23 cellular contexts compared by ENCODE assay signal in the genomic region with DNA sequence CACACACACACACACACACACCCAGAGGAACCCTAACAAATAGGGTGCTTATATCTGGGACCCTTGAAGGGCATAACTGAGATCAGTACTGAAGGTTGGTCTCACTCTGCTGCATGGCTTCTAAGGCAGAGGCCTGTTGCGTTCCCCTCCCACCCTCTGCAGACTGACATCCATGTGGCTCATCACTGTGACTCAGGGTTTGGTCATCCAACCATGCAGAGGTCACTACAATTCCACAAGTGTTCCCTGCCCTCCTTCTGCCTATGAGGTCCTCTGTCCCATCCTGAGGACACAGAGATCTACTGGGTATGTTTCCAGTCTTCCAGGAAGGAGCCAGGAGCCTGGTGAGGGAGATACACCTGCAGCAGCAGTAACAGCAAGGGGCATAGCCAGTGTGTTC. TPM values are rescaled to one million over a fixed set of nuclear protein-coding genes. Genes with fewer than 3 reads are reported as not detected.
A peak's percentile ranks its signal among the peaks of the same experiment; 100 is the strongest.
DNase-seq lines count a peak whose midpoint lies in the region; FAIRE-seq and TF ChIP-seq lines count a peak whose summit lies in the region.
"Had no signal": no experiment of that assay in that cellular context is flagged by ENCODE, and none has a peak within 500 bp of the region (broad histone marks: within the 10 kb centered on the region; RNA-seq: fewer than 3 reads in every experiment).

No MANE protein-coding gene starts in this region.

- peaks cover 1% of the 10 kb centered on the region for H3K4me1 Mint-ChIP-seq in progenitor cell of endocrine pancreas (ENCODE audit: low read depth)

- no peak overlapping the region for H3K4me3 Mint-ChIP-seq in progenitor cell of endocrine pancreas (ENCODE audit: low read depth)

- H3K4me3 ChIP-seq in cardiac fibroblast (replicated peaks in 1 of 2; ENCODE audit: low read depth in 2 of 2, low read length in 2 of 2) (no peak overlapping the region), colonic mucosa (no peak overlapping the region)
- H3K4me3 ChIP-seq: GM12878, HAP-1, left ventricle myocardium inferior had no signal

- no peaks in the 10 kb centered on the region for H3K9me3 ChIP-seq in colonic mucosa
- H3K9me3 ChIP-seq: Caco-2, HAP-1, left ventricle myocardium inferior had no signal

- H3K27ac ChIP-seq in colonic mucosa: no peak overlapping the region
- H3K27ac ChIP-seq: left ventricle myocardium inferior had no signal

- intact Hi-C loops in colonic mucosa (cut with DNase I): no loop called here

- TF ChIP-seq POLR2A in GM12892 (IDR thresholded peaks at IDR 0.05; ENCODE audit: low read depth, low read length): no peak

- no peaks in the 10 kb centered on the region for H3K36me3 Mint-ChIP-seq in progenitor cell of endocrine pancreas (ENCODE audit: insufficient read depth)

- H3K27ac Mint-ChIP-seq in progenitor cell of endocrine pancreas: no peak overlapping the region
- H3K27ac Mint-ChIP-seq: activated T-helper 2 cell treated with anti-CD3 and anti-CD28 coated beads, Interferon-gamma antibody, Interleukin-2, Interleukin-4, amounts not matched to agents 10 μg/mL and 5 μg/mL and 100 μg/mL, durations not matched to agents 14 hours and 24 hours and 36 hours had no signal

- H3K27me3 Mint-ChIP-seq in progenitor cell of endocrine pancreas: no peaks in the 10 kb centered on the region

- peaks cover 13% of the 10 kb centered on the region for H3K9me3 Mint-ChIP-seq in progenitor cell of endocrine pancreas (ENCODE audit: low read depth)
- H3K9me3 Mint-ChIP-seq: activated T-helper 2 cell treated with anti-CD3 and anti-CD28 coated beads, Interferon-gamma antibody, Interleukin-2, Interleukin-4, amounts not matched to agents 10 μg/mL and 5 μg/mL and 100 μg/mL, durations not matched to agents 14 hours and 24 hours and 36 hours had no signal

- no peaks in the 10 kb centered on the region for H3K36me3 ChIP-seq in colonic mucosa
- H3K36me3 ChIP-seq: HAP-1, left ventricle myocardium inferior had no signal

- peak; percentile 76 for DNase-seq in EL
- DNase-seq in RCC 7860 (ENCODE audit: low spot score): peak; percentile 48
- DNase-seq in cardiac fibroblast (ENCODE audit: low read depth in 2 of 2): peak; percentile 0 to 67
- DNase-seq in left kidney (ENCODE audit: low read depth, low spot score): peak; percentile 0
- DNase-seq in GM12892 (ENCODE audit: insufficient read length): no peak
- no peak for DNase-seq in colonic mucosa
- no peak for DNase-seq in progenitor cell of endocrine pancreas (ENCODE audit: low spot score, unreplicated experiment)
- DNase-seq in activated gamma-delta T cell treated with Interleukin-2 at 50 U/mL for 16 hours: no peak
- DNase-seq: activated CD4-positive, alpha-beta T cell treated with anti-CD3 and anti-CD28 coated beads for 4 hours; amniotic stem cell; Caco-2; left ventricle myocardium inferior; NCI-H1105; NCI-H2171; occipital lobe; OCI-M1; substantia nigra had no signal

- no peaks in the 10 kb centered on the region for H3K27me3 ChIP-seq in colonic mucosa

- TF ChIP-seq CTCF in cardiac fibroblast (IDR thresholded peaks at IDR 0.05; ENCODE audit: low read depth, low read length): no peak
- no peak for TF ChIP-seq CTCF in colonic mucosa (IDR thresholded peaks at IDR 0.05)
- TF ChIP-seq CTCF in progenitor cell of endocrine pancreas (IDR thresholded peaks at IDR 0.05; ENCODE audit: unreplicated experiment): no peak

- FAIRE-seq in RCC 7860 (lab: Jason Lieb, UNC) (peak; percentile 92), GM12892 (lab: Jason Lieb, UNC) (no peak)
- FAIRE-seq: frontal cortex, G401.6, GM12878 had no signal

- no peaks in the 10 kb centered on the region for H3K4me1 ChIP-seq in colonic mucosa
- H3K4me1 ChIP-seq: Caco-2, HAP-1, left ventricle myocardium inferior had no signal

- H3K9ac ChIP-seq in colonic mucosa (ENCODE audit: low read depth in 2 of 2, low read length in 2 of 2): no peak overlapping the region

RNA-seq across cellular contexts. Expression of a gene that starts 55.8 kb away (rescaled TPM):
- not detected for polyA plus RNA-seq in GM12892 (2012; ENCODE audit: missing spikeins)
- not detected for total RNA-seq in colonic mucosa
- total RNA-seq in progenitor cell of endocrine pancreas: not detected in 2 replicates
- total RNA-seq: activated T-helper 2 cell treated with anti-CD3 and anti-CD28 coated beads, Interferon-gamma antibody, Interleukin-2, Interleukin-4, amounts not matched to agents 10 μg/mL and 5 μg/mL and 100 μg/mL, durations not matched to agents 14 hours and 24 hours and 36 hours; cerebellum; frontal cortex; GM12878; left ventricle myocardium inferior; occipital lobe had no signal
- polyA plus RNA-seq: GM12878 had no signal

Comparison
In these comparisons a context has a peak if more than half of its experiments do, and no peak if none do; other contexts are left out.
1. DNase-seq: peak in EL (single experiment), RCC 7860 (single experiment), cardiac fibroblast (2 of 2) and left kidney (single experiment); none in GM12892 (single experiment), colonic mucosa (single experiment), progenitor cell of endocrine pancreas (single experiment) and activated gamma-delta T cell treated with Interleukin-2 at 50 U/mL for 16 hours (single experiment).